Comparison of ENCODE assay signal across 8 cellular contexts in genomic region chr16:19696312-19696711, GRCh38. TPM values are rescaled to one million over a fixed set of nuclear protein-coding genes. Genes with fewer than 3 reads are reported as not detected.
DNase-seq lines count a peak whose midpoint lies in the region; ATAC-seq and TF ChIP-seq lines count a peak whose summit lies in the region.

No MANE protein-coding gene starts in this region.

- no peaks in the 10 kb centered on the region for H3F3A ChIP-seq in PC-3 (ENCODE audit: low read length, unreplicated experiment)

- TF ChIP-seq CTCF in PC-3 (conservative IDR thresholded peaks at IDR 0.05; ENCODE audit: low read depth, low read length): no peak

- no peak overlapping the region for H3K4me3 ChIP-seq in PC-3 (ENCODE audit: low read length)

- no peaks in the 10 kb centered on the region for H3K9me3 ChIP-seq in PC-3 (ENCODE audit: low read length)

- H3K27ac Mint-ChIP-seq in activated naive CD4-positive, alpha-beta T cell treated with anti-CD3 and anti-CD28 coated beads, Interleukin-2, amount 50 U/mL, for 24 hours: peak overlapping the region; percentile 84

- H3K27ac ChIP-seq in PC-3 (ENCODE audit: low read length): peak overlapping the region; percentile 69

- peak; percentile 77 for DNase-seq in HCEC 1CT
- peak; percentile 83 for DNase-seq in PC-3
- peak; percentile 63 for DNase-seq in glomerular visceral epithelial cell (ENCODE audit: extremely low spot score)
- DNase-seq in smooth muscle cell of the brain vasculature (ENCODE audit: low read depth, low spot score): peak; percentile 65
- no peak for DNase-seq in putamen (ENCODE audit: low spot score)
- no peak for DNase-seq in NCI-H524 (lab: John Stamatoyannopoulos, UW)

- H4K20me1 ChIP-seq in PC-3 (ENCODE audit: low read length): no peaks in the 10 kb centered on the region

- H3K4me1 Mint-ChIP-seq in activated naive CD4-positive, alpha-beta T cell treated with anti-CD3 and anti-CD28 coated beads, Interleukin-2, amount 50 U/mL, for 24 hours: peaks cover 76% of the 10 kb centered on the region

- no peaks in the 10 kb centered on the region for H3K27me3 Mint-ChIP-seq in activated naive CD4-positive, alpha-beta T cell treated with anti-CD3 and anti-CD28 coated beads, Interleukin-2, amount 50 U/mL, for 24 hours

- ATAC-seq in PC-3 (peak; percentile 68), GM19397 (IDR thresholded peaks at IDR 0.05; ENCODE audit: unreplicated experiment) (no peak)

- 0 out of 2 replicates have a peak, but pooled peaks cover 4% of the 10 kb centered on the region for H3K79me2 ChIP-seq in PC-3 (ENCODE audit: low read length)

- peak overlapping the region; percentile 55 for H3K4me2 ChIP-seq in PC-3 (ENCODE audit: low read length)

- no TSS peak for BruUV-seq in PC-3 (replicated peaks; lab: Mats Ljungman, UMichigan)

- peak overlapping the region; percentile 51 for H3K4me3 Mint-ChIP-seq in activated naive CD4-positive, alpha-beta T cell treated with anti-CD3 and anti-CD28 coated beads, Interleukin-2, amount 50 U/mL, for 24 hours

- peaks cover 45% of the 10 kb centered on the region for H3K4me1 ChIP-seq in PC-3 (ENCODE audit: insufficient read depth, low read length)

- POLR2A ChIA-PET in PC-3 (lab: Charles Lee; ENCODE audit: unreplicated experiment): interaction anchor here (0.6 to 0.9 kb wide), 4 partner anchors 9 to 1406 kb away, joined by 3 to 5 read pairs (median 4); no protein-coding TSS in a partner anchor

- no peaks in the 10 kb centered on the region for H3K9me3 Mint-ChIP-seq in activated naive CD4-positive, alpha-beta T cell treated with anti-CD3 and anti-CD28 coated beads, Interleukin-2, amount 50 U/mL, for 24 hours

- H3K9ac ChIP-seq in PC-3 (ENCODE audit: low read length): peak overlapping the region; percentile 44; the same call in 1 of the 2 replicates

- no peaks in the 10 kb centered on the region for H3K36me3 ChIP-seq in PC-3 (ENCODE audit: low read depth, low read length)

- H2AFZ ChIP-seq in PC-3 (ENCODE audit: low read length): peak overlapping the region; percentile 42; the same call in 1 of the 2 replicates

- no peaks in the 10 kb centered on the region for H3K9me2 ChIP-seq in PC-3 (replicated peaks; ENCODE audit: low read length)

- intact Hi-C loops in PC-3 (cut with micrococcal nuclease): loop anchor here (5.0 kb wide), 3 partner anchors 56 to 191 kb away; no protein-coding TSS in a partner anchor

- no peaks in the 10 kb centered on the region for H3K27me3 ChIP-seq in PC-3 (ENCODE audit: low read length)

- peaks cover 12% of the 10 kb centered on the region for H3K36me3 Mint-ChIP-seq in activated naive CD4-positive, alpha-beta T cell treated with anti-CD3 and anti-CD28 coated beads, Interleukin-2, amount 50 U/mL, for 24 hours

- CTCF ChIA-PET in PC-3 (lab: Charles Lee): interaction anchor here (0.6 to 1.2 kb wide), 4 partner anchors 95 to 688 kb away, joined by 3 to 8 read pairs (median 4); partner anchors contain the start of gene GPRC5B

RNA-seq across cellular contexts. Expression of gene KNOP1, which starts 21.7 kb away (rescaled TPM):
- total RNA-seq in PC-3 (2014; rRNA removed): 13.6 and 18.8 TPM in 2 replicates

RNA-seq across cellular contexts. Expression of gene IQCK, which starts 21.8 kb away (rescaled TPM):
- total RNA-seq in PC-3 (2014; rRNA removed): 3.3 and 8.9 TPM in 2 replicates

Comparison
In these comparisons a context has a peak if more than half of its experiments do, and no peak if none do; other contexts are left out.
1. DNase-seq: peak in HCEC 1CT (single experiment), PC-3 (single experiment), glomerular visceral epithelial cell (single experiment) and smooth muscle cell of the brain vasculature (single experiment); none in putamen (single experiment) and NCI-H524 (0 of 2).